In genomic region chr5:390571-391491, GRCh38 we compare ENCODE assay signal across 15 cellular contexts. TPM values are rescaled to one million over a fixed set of nuclear protein-coding genes. Genes with fewer than 3 reads are reported as not detected.
A peak's percentile ranks its signal among the peaks of the same experiment; 100 is the strongest.
DNase-seq lines count a peak whose midpoint lies in the region; ATAC-seq and TF ChIP-seq lines count a peak whose summit lies in the region.
"Had no signal": no experiment of that assay in that cellular context is flagged by ENCODE, and none has a peak within 500 bp of the region (broad histone marks: within the 10 kb centered on the region; RNA-seq: fewer than 3 reads in every experiment).

No MANE protein-coding gene starts in this region.

- no peak for ATAC-seq in CD4-positive, alpha-beta T cell (ENCODE audit: poor library complexity)
- no peak for ATAC-seq in lower lobe of right lung

- intact Hi-C loops in CD4-positive, alpha-beta T cell (cut with DNase I, micrococcal nuclease): no loop called here
- intact Hi-C loops in lower lobe of right lung (cut with DNase I): no loop called here

- peaks cover 3% of the 10 kb centered on the region for H3K9me3 Mint-ChIP-seq in CD4-positive, alpha-beta T cell
- peaks cover 4% of the 10 kb centered on the region for H3K9me3 Mint-ChIP-seq in nephron

- no peak overlapping the region for H3K27ac Mint-ChIP-seq in CD4-positive, alpha-beta T cell
- peak overlapping the region; percentile 0 to 37 (median 7) for H3K27ac Mint-ChIP-seq in nephron
- H3K27ac Mint-ChIP-seq: immature natural killer cell had no signal

- WGBS in adipose tissue, 3 donors: 58 to 85% (median 75%) methylated on average over 23 to 37 of the region's 37 CpGs

- POLR2A ChIA-PET in CD4-positive, alpha-beta T cell (lab: Charles Lee): no interaction called here

- no peak overlapping the region for H3K4me3 ChIP-seq in lower lobe of right lung
- H3K4me3 ChIP-seq: adrenal gland, ovary had no signal

- H3K9me3 ChIP-seq in CD4-positive, alpha-beta T cell (ENCODE audit: control insufficient read depth, low read length): peaks cover 5% of the 10 kb centered on the region
- H3K9me3 ChIP-seq in lower lobe of right lung: peaks cover under 1% of the 10 kb centered on the region
- H3K9me3 ChIP-seq: adrenal gland, ovary had no signal

- no peaks in the 10 kb centered on the region for H3K36me3 Mint-ChIP-seq in CD4-positive, alpha-beta T cell (ENCODE audit: low read depth)
- H3K36me3 Mint-ChIP-seq in nephron (ENCODE audit: low read depth): peaks cover 4% of the 10 kb centered on the region

- H3K4me1 Mint-ChIP-seq in CD4-positive, alpha-beta T cell (ENCODE audit: low read depth): peaks cover 13% of the 10 kb centered on the region
- H3K4me1 Mint-ChIP-seq in nephron: peaks cover 28% of the 10 kb centered on the region

- DNase-seq in CD4-positive, alpha-beta T cell: no peak
- peak; percentile 58 for DNase-seq in GM20000 (ENCODE audit: low spot score)
- no peak for DNase-seq in lower lobe of right lung
- no peak for DNase-seq in H4 (ENCODE audit: low spot score)
- no peak for DNase-seq in NCI-H1092 treated with DMSO at 0.1 percent for 48 hours (lab: John Stamatoyannopoulos, UW)
- DNase-seq in MV-4-11 (lab: John Stamatoyannopoulos, UW): no peak
- DNase-seq: DMS79 treated with DMSO at 0.1 percent for 48 hours; GOT3; immature natural killer cell; NCI-H1417 treated with DMSO at 0.1 percent for 48 hours; stimulated activated CD4-positive, alpha-beta T cell treated with anti-CD3 and anti-CD28 coated beads, Interleukin-4, amount 100 ng/mL, for 4 hours had no signal

- CTCF ChIA-PET in CD4-positive, alpha-beta T cell (lab: Charles Lee): no interaction called here

- H3K4me1 ChIP-seq in lower lobe of right lung: peaks cover 19% of the 10 kb centered on the region
- H3K4me1 ChIP-seq: adrenal gland had no signal

- no peaks in the 10 kb centered on the region for H3K36me3 ChIP-seq in lower lobe of right lung
- H3K36me3 ChIP-seq: adrenal gland, ovary had no signal

- no peak for TF ChIP-seq CTCF in CD4-positive, alpha-beta T cell (IDR thresholded peaks at IDR 0.05)
- TF ChIP-seq CTCF in GM20000 (IDR thresholded peaks at IDR 0.05; ENCODE audit: extremely low read depth, missing control alignments) (no peak), nephron (IDR thresholded peaks at IDR 0.05; ENCODE audit: unreplicated experiment in 3 of 3) (no peak), lower lobe of right lung (IDR thresholded peaks at IDR 0.05) (no peak)

- H3K27ac ChIP-seq in CD4-positive, alpha-beta T cell (ENCODE audit: low read depth, low read length): no peak overlapping the region
- peak overlapping the region; percentile 3 for H3K27ac ChIP-seq in adipose tissue (ENCODE audit: low read depth, low read length)
- H3K27ac ChIP-seq in lower lobe of right lung: no peak overlapping the region
- H3K27ac ChIP-seq: adrenal gland, ovary had no signal

- H3K27me3 Mint-ChIP-seq in CD4-positive, alpha-beta T cell: peaks cover 8% of the 10 kb centered on the region
- H3K27me3 Mint-ChIP-seq in nephron (ENCODE audit: low read depth): no peaks in the 10 kb centered on the region

- H3K4me3 Mint-ChIP-seq in CD4-positive, alpha-beta T cell: peak overlapping the region; percentile 10
- no peak overlapping the region for H3K4me3 Mint-ChIP-seq in nephron

- no peaks in the 10 kb centered on the region for H3K27me3 ChIP-seq in CD4-positive, alpha-beta T cell (ENCODE audit: control insufficient read depth, insufficient read depth, low read length)
- H3K27me3 ChIP-seq in lower lobe of right lung (ENCODE audit: low read depth): no peaks in the 10 kb centered on the region
- H3K27me3 ChIP-seq: adrenal gland, ovary had no signal

RNA-seq across cellular contexts. Expression of gene EXOC3, which starts 52.1 kb away (rescaled TPM):
- total RNA-seq in CD4-positive, alpha-beta T cell: 10 to 100 TPM; 82.4 to 84.1 TPM
- 10 to 100 TPM; 32.4 to 40.8 (median 32.5) TPM for polyA plus RNA-seq in adipose tissue
- 58.9 TPM for total RNA-seq in lower lobe of right lung
- 34.3 and 42.4 TPM in 2 replicates for total RNA-seq in H4 (2014; rRNA removed; shearing (Covaris generic))
